8 cellular contexts compared by ENCODE assay signal in the genomic region with DNA sequence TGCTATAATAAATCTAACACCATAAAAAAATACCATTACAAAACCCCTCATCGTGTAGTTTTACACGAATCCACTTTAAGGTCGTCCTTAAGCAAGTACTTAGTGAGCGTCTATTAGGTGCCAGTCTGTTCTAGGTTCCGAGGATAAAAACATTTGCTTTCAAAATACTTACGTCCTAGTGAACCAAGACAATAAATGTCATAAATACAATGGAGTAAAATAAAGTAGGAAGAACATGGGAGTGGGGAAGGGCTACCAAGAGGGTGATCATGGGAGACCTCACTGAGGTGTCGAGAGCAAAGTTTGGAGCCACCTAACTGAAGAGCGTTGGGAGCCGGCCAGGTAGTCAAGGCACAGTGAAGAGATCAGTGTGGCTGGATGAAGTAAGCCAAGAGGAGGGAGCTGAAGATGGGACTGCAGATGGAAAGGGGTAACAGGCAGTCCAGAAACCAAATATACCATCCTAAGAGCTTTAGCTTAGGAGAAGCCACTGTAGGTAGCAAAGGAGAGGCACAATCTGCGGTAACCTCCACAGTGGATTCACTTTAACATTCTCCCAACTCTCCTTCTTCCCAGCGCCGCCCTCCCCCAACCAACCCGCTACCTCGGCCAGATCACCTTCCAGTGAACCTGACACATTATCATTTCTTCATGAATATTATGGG. TPM values are rescaled to one million over a fixed set of nuclear protein-coding genes. Genes with fewer than 3 reads are reported as not detected.
DNase-seq lines count a peak whose midpoint lies in the region; ATAC-seq and TF ChIP-seq lines count a peak whose summit lies in the region.

No MANE protein-coding gene starts in this region.

- peaks cover 41% of the 10 kb centered on the region for H3K4me1 Mint-ChIP-seq in activated CD4-positive, alpha-beta T cell treated with anti-CD3 and anti-CD28 coated beads, Interleukin-2, amount 10 ng/mL, durations not matched to agents 24 days and 14 days

- BruUV-seq in mammary epithelial cell (replicated peaks; lab: Mats Ljungman, UMichigan), result no TSS peak

- peak overlapping the region; percentile 97 for H3K9ac ChIP-seq in mammary epithelial cell (ENCODE audit: insufficient read depth, low read length)

- intact Hi-C loops in activated CD4-positive, alpha-beta T cell treated with anti-CD3 and anti-CD28 coated beads, Interleukin-2, amount 10 ng/mL, durations not matched to agents 24 days and 14 days (cut with micrococcal nuclease), result loop anchor here (1.0 to 5.0 kb wide), 4 partner anchors 27 to 215 kb away; a partner anchor contains a TSS
- intact Hi-C loops in mammary epithelial cell (cut with micrococcal nuclease) (loop anchor here (1.0 kb wide), 1 partner anchor 33 kb away; no protein-coding TSS in a partner anchor), lower leg skin (cut with DNase I; ENCODE audit: low total_unique reads) (no loop called here)

- in situ Hi-C loops in mammary epithelial cell (cut with MboI; ENCODE audit: low sequenced_read_pairs in 2 of 2), result no loop called here

- peak overlapping the region; percentile 85 for H2AFZ ChIP-seq in mammary epithelial cell (ENCODE audit: low read depth, low read length)

- peaks cover 48% of the 10 kb centered on the region for H3K79me2 ChIP-seq in mammary epithelial cell (ENCODE audit: insufficient read depth, low read length)

- H3K4me3 ChIP-seq in mammary epithelial cell (replicated peaks in 1 of 3; ENCODE audit: insufficient read depth in 1 of 3, low read depth in 2 of 3, low read length in 3 of 3) (peak overlapping the region; percentile 73 to 91 (median 86)), lower leg skin (ENCODE audit: low read depth, poor library complexity, severe bottlenecking) (peak overlapping the region; percentile 91), urinary bladder (ENCODE audit: low read depth, low read length) (peak overlapping the region; percentile 72)

- H3K27me3 Mint-ChIP-seq in activated CD4-positive, alpha-beta T cell treated with anti-CD3 and anti-CD28 coated beads, Interleukin-2, amount 10 ng/mL, durations not matched to agents 24 days and 14 days, result peaks cover 2% of the 10 kb centered on the region

- ATAC-seq in GM18502 (IDR thresholded peaks at IDR 0.05; ENCODE audit: poor library complexity, unreplicated experiment), result no peak

- H3K4me2 ChIP-seq in mammary epithelial cell (ENCODE audit: insufficient read depth, low read depth, low read length), result peak overlapping the region; percentile 87

- dilution Hi-C loops in mammary epithelial cell (cut with HindIII; ENCODE audit: low sequenced_read_pairs), result no loop called here

- WGBS in mammary epithelial cell (ENCODE audit: low coverage, missing lambda C conversion rate), result 0% methylated on average over 11 of the region's 14 CpGs
- 2 to 6% methylated on average over 14 of the region's 14 CpGs for WGBS in lower leg skin, 2 donors
- 5% methylated on average over 14 of the region's 14 CpGs for WGBS in urinary bladder

- peak overlapping the region; percentile 82 for H3K27ac ChIP-seq in mammary epithelial cell (ENCODE audit: insufficient read depth, low read depth, low read length)
- peak overlapping the region; percentile 71 for H3K27ac ChIP-seq in urinary bladder (ENCODE audit: low read depth)

- H4K20me1 ChIP-seq in mammary epithelial cell (ENCODE audit: insufficient read depth, low read length), result no peaks in the 10 kb centered on the region

- CTCF ChIA-PET in mammary epithelial cell (lab: Charles Lee; ENCODE audit: low non-redundant PET), result no interaction called here

- no peak for TF ChIP-seq POLR2A in lower leg skin (IDR thresholded peaks at IDR 0.05)

- H3K27me3 ChIP-seq in mammary epithelial cell (ENCODE audit: insufficient read depth, low read length), result no peaks in the 10 kb centered on the region

- H3K36me3 ChIP-seq in mammary epithelial cell (ENCODE audit: insufficient read depth, low read length), result no peaks in the 10 kb centered on the region
- no peaks in the 10 kb centered on the region for H3K36me3 ChIP-seq in urinary bladder (ENCODE audit: insufficient read depth)

- H3K9me3 Mint-ChIP-seq in activated CD4-positive, alpha-beta T cell treated with anti-CD3 and anti-CD28 coated beads, Interleukin-2, amount 10 ng/mL, durations not matched to agents 24 days and 14 days, result no peaks in the 10 kb centered on the region

- peak overlapping the region; percentile 98 for H3K27ac Mint-ChIP-seq in activated CD4-positive, alpha-beta T cell treated with anti-CD3 and anti-CD28 coated beads, Interleukin-2, amount 10 ng/mL, durations not matched to agents 24 days and 14 days

- peak overlapping the region; percentile 94 for H3K4me3 Mint-ChIP-seq in activated CD4-positive, alpha-beta T cell treated with anti-CD3 and anti-CD28 coated beads, Interleukin-2, amount 10 ng/mL, durations not matched to agents 24 days and 14 days

- TF ChIP-seq CTCF in mammary epithelial cell (conservative IDR thresholded peaks at IDR 0.05 in 1 of 2, IDR thresholded peaks at IDR 0.05 in 1 of 2; ENCODE audit: extremely low read depth in 1 of 2, insufficient read depth in 1 of 2, low read depth in 1 of 2, low read length in 2 of 2) (no peak), lower leg skin (IDR thresholded peaks at IDR 0.05) (no peak)

- H3K36me3 Mint-ChIP-seq in activated CD4-positive, alpha-beta T cell treated with anti-CD3 and anti-CD28 coated beads, Interleukin-2, amount 10 ng/mL, durations not matched to agents 24 days and 14 days (ENCODE audit: low read depth), result peaks cover 17% of the 10 kb centered on the region

- no peaks in the 10 kb centered on the region for H3K9me3 ChIP-seq in mammary epithelial cell (replicated peaks; ENCODE audit: insufficient read depth, low read length)

- peaks cover 18% of the 10 kb centered on the region for H3K4me1 ChIP-seq in mammary epithelial cell (ENCODE audit: insufficient read depth, low read length)
- H3K4me1 ChIP-seq in urinary bladder (ENCODE audit: insufficient read depth), result no peaks in the 10 kb centered on the region

- DNase-seq in activated CD4-positive, alpha-beta T cell treated with anti-CD3 and anti-CD28 coated beads, Interleukin-2, amount 10 ng/mL, durations not matched to agents 24 days and 14 days, result no peak
- no peak for DNase-seq in activated CD4-positive, alpha-beta T cell treated with anti-CD3 and anti-CD28 coated beads, Interleukin-2, amount 50 U/mL, for 4 hours
- peak; percentile 16 for DNase-seq in LoVo (ENCODE audit: low spot score)
- DNase-seq in mammary epithelial cell, result peak; percentile 46
- no peak for DNase-seq in lower leg skin (ENCODE audit: low spot score in 2 of 2)
- no peak for DNase-seq in activated CD4-positive, CD25-positive, alpha-beta regulatory T cell treated with anti-CD3 and anti-CD28 coated beads, Interleukin-2, amount 50 U/mL, for 72 hours

RNA-seq across cellular contexts. Expression of a gene that starts 0.7 kb away (rescaled TPM):
- 25.6 and 31.0 TPM in 2 replicates for total RNA-seq in activated CD4-positive, alpha-beta T cell treated with anti-CD3 and anti-CD28 coated beads, Interleukin-2, amount 10 ng/mL, durations not matched to agents 24 days and 14 days
- total RNA-seq in mammary epithelial cell (10 to 100 TPM; 27.0 to 34.2 TPM), lower leg skin (10 to 100 TPM; 19.0 to 21.4 (median 20.9) TPM), urinary bladder (67.8 TPM)
- polyA plus RNA-seq in mammary epithelial cell (6.5 TPM), urinary bladder (9.5 TPM)
- 35.8 TPM for polyA minus RNA-seq in mammary epithelial cell

RNA-seq across cellular contexts. Expression of a gene that starts 27.2 kb away (rescaled TPM):
- total RNA-seq in activated CD4-positive, alpha-beta T cell treated with anti-CD3 and anti-CD28 coated beads, Interleukin-2, amount 10 ng/mL, durations not matched to agents 24 days and 14 days, result 12.2 and 12.3 TPM in 2 replicates
- total RNA-seq in mammary epithelial cell (10 to 100 TPM; 19.7 to 30.2 TPM), lower leg skin (10 to 100 TPM in 1 of 4 donors, 1 to 10 TPM in 3; 5.4 to 11.7 (median 8.1) TPM), urinary bladder (17.9 TPM)
- polyA plus RNA-seq in mammary epithelial cell (20.4 TPM), urinary bladder (17.2 TPM)
- 12.4 TPM for polyA minus RNA-seq in mammary epithelial cell

RNA-seq across cellular contexts. Expression of a gene that starts 32.5 kb away (rescaled TPM):
- 45.7 and 46.7 TPM in 2 replicates for total RNA-seq in activated CD4-positive, alpha-beta T cell treated with anti-CD3 and anti-CD28 coated beads, Interleukin-2, amount 10 ng/mL, durations not matched to agents 24 days and 14 days
- total RNA-seq in mammary epithelial cell (10 to 100 TPM; 17.3 to 28.1 TPM), lower leg skin (10 to 100 TPM; 21.3 to 25.8 (median 23.4) TPM), urinary bladder (55.3 TPM)
- polyA plus RNA-seq in mammary epithelial cell (12.4 TPM), urinary bladder (29.6 TPM)
- polyA minus RNA-seq in mammary epithelial cell, result 15.6 TPM

Comparison
In these comparisons a context has a peak if more than half of its experiments do, and no peak if none do; other contexts are left out.
1. DNase-seq: peak in LoVo (single experiment) and mammary epithelial cell (single experiment); none in activated CD4-positive, alpha-beta T cell treated with anti-CD3 and anti-CD28 coated beads, Interleukin-2, amount 10 ng/mL, durations not matched to agents 24 days and 14 days (single experiment), activated CD4-positive, alpha-beta T cell treated with anti-CD3 and anti-CD28 coated beads, Interleukin-2, amount 50 U/mL, for 4 hours (0 of 2), lower leg skin (0 of 2) and activated CD4-positive, CD25-positive, alpha-beta regulatory T cell treated with anti-CD3 and anti-CD28 coated beads, Interleukin-2, amount 50 U/mL, for 72 hours (single experiment).
2. Peak in every context shown above with its lines, with median percentiles within 50 percentile points of each other: H3K4me3 ChIP-seq.